In genomic region chr5:166595274-166595951, GRCh38 we compare ENCODE assay signal across 18 cellular contexts.
"Had no signal": no experiment of that assay in that cellular context is flagged by ENCODE, and none has a peak within 500 bp of the region (broad histone marks: within the 10 kb centered on the region; RNA-seq: fewer than 3 reads in every experiment).

No MANE protein-coding gene starts in this region.

- H3K27ac Mint-ChIP-seq: activated CD4-positive, alpha-beta memory T cell treated with anti-CD3 and anti-CD28 coated beads for 36 hours; activated naive CD4-positive, alpha-beta T cell treated with anti-CD3 and anti-CD28 coated beads, Interleukin-2, amount 50 U/mL, for 72 hours; activated T-cell treated with anti-CD3 and anti-CD28 coated beads, Interleukin-2, amount 50 U/mL, for 24 hours; nephron; T-cell had no signal

- DNase-seq: activated CD4-positive, alpha-beta memory T cell treated with anti-CD3 and anti-CD28 coated beads for 36 hours; activated T-cell treated with anti-CD3 and anti-CD28 coated beads, Interleukin-2, amount 50 U/mL, for 24 hours; amniotic stem cell; body of pancreas; central memory CD4-positive, alpha-beta T cell; colonic mucosa; glutamatergic neuron; kidney glomerular epithelial cell; mesenchymal stem cell; right lobe of liver; stomach; T-cell; T1000; testis; upper lobe of right lung had no signal

- H3K4me3 Mint-ChIP-seq: activated CD4-positive, alpha-beta memory T cell treated with anti-CD3 and anti-CD28 coated beads for 36 hours; activated T-cell treated with anti-CD3 and anti-CD28 coated beads, Interleukin-2, amount 50 U/mL, for 24 hours; nephron; T-cell had no signal

- H3K36me3 ChIP-seq: colonic mucosa, esophagus muscularis mucosa, right lobe of liver, stomach, upper lobe of right lung had no signal

- H3K9me3 ChIP-seq: body of pancreas, colonic mucosa, esophagus muscularis mucosa, right lobe of liver, stomach, testis, upper lobe of right lung had no signal

- H3K36me3 Mint-ChIP-seq: activated CD4-positive, alpha-beta memory T cell treated with anti-CD3 and anti-CD28 coated beads for 36 hours; activated naive CD4-positive, alpha-beta T cell treated with anti-CD3 and anti-CD28 coated beads, Interleukin-2, amount 50 U/mL, for 72 hours; T-cell had no signal

- H3K4me1 ChIP-seq: body of pancreas, colonic mucosa, esophagus muscularis mucosa, right lobe of liver, stomach, testis, upper lobe of right lung had no signal

- H3K4me1 Mint-ChIP-seq: T-cell had no signal

- H3K4me3 ChIP-seq: body of pancreas, colonic mucosa, esophagus muscularis mucosa, right lobe of liver, stomach, testis, upper lobe of right lung had no signal

- H3K27me3 ChIP-seq: body of pancreas, colonic mucosa, esophagus muscularis mucosa, right lobe of liver, stomach, testis, upper lobe of right lung had no signal

- ATAC-seq: activated naive CD4-positive, alpha-beta T cell treated with anti-CD3 and anti-CD28 coated beads, Interleukin-2, amount 50 U/mL, for 72 hours; body of pancreas; right lobe of liver; T-cell; upper lobe of right lung had no signal

- H3K27ac ChIP-seq: body of pancreas, colonic mucosa, esophagus muscularis mucosa, right lobe of liver, stomach, testis, upper lobe of right lung had no signal

- H3K9me3 Mint-ChIP-seq: activated CD4-positive, alpha-beta memory T cell treated with anti-CD3 and anti-CD28 coated beads for 36 hours; nephron had no signal

- H3K27me3 Mint-ChIP-seq: activated CD4-positive, alpha-beta memory T cell treated with anti-CD3 and anti-CD28 coated beads for 36 hours; activated T-cell treated with anti-CD3 and anti-CD28 coated beads, Interleukin-2, amount 50 U/mL, for 24 hours; T-cell had no signal
